In genomic region chr22:18001040-18001893, GRCh38 we compare ENCODE assay signal across 8 cellular contexts. TPM values are rescaled to one million over a fixed set of nuclear protein-coding genes. Genes with fewer than 3 reads are reported as not detected.
A peak's percentile ranks its signal among the peaks of the same experiment; 100 is the strongest.
DNase-seq lines count a peak whose midpoint lies in the region; ATAC-seq and TF ChIP-seq lines count a peak whose summit lies in the region.

No MANE protein-coding gene starts in this region.

- H3K36me3 Mint-ChIP-seq in Caco-2 (ENCODE audit: insufficient read depth, unreplicated experiment), result peaks cover 8% of the 10 kb centered on the region
- no peaks in the 10 kb centered on the region for H3K36me3 Mint-ChIP-seq in immature natural killer cell

- H3K9me3 Mint-ChIP-seq in Caco-2 (ENCODE audit: unreplicated experiment), result no peaks in the 10 kb centered on the region
- H3K9me3 Mint-ChIP-seq in immature natural killer cell, result peaks cover 0 to 5% (median 0%) of the 10 kb centered on the region in 6 donors

- H3K36me3 ChIP-seq in Caco-2 (ENCODE audit: control insufficient read depth, insufficient read depth, low read length), result no peaks in the 10 kb centered on the region
- no peaks in the 10 kb centered on the region for H3K36me3 ChIP-seq in skeletal muscle tissue (ENCODE audit: control insufficient read depth in 3 of 3, insufficient read depth in 3 of 3, low read length in 3 of 3)

- H3K27ac Mint-ChIP-seq in Caco-2 (ENCODE audit: unreplicated experiment) (peak overlapping the region; percentile 98), immature natural killer cell (peak overlapping the region; percentile 76 to 96 (median 88))

- peak overlapping the region; percentile 69 to 91 (median 90) for H3K9ac ChIP-seq in skeletal muscle tissue (ENCODE audit: low read depth in 1 of 3, low read length in 3 of 3)

- CTCF ChIA-PET in Caco-2 (lab: Charles Lee), result interaction anchor here (0.5 to 1.2 kb wide), 5 partner anchors 37 to 81 kb away, joined by 3 to 10 read pairs (median 4); no protein-coding TSS in a partner anchor

- peak overlapping the region; percentile 82 for H3K4me3 Mint-ChIP-seq in Caco-2 (ENCODE audit: unreplicated experiment)
- H3K4me3 Mint-ChIP-seq in immature natural killer cell, result peak overlapping the region; percentile 87 to 97 (median 95)

- H3K4me1 ChIP-seq in Caco-2 (peaks cover 3% of the 10 kb centered on the region; the same call in 1 of the 2 replicates), skeletal muscle tissue (ENCODE audit: control insufficient read depth in 3 of 3, insufficient read depth in 3 of 3, low read length in 3 of 3) (peaks cover 13 to 27% (median 20%) of the 10 kb centered on the region in 3 donors)

- peak; percentile 22 to 40 for TF ChIP-seq CTCF in Caco-2 (IDR thresholded peaks at IDR 0.05; ENCODE audit: insufficient read depth in 1 of 2, low read depth in 1 of 2, low read length in 1 of 2, severe bottlenecking in 1 of 2, unreplicated experiment in 1 of 2)

- H3K27me3 ChIP-seq in Caco-2 (replicated peaks; ENCODE audit: control insufficient read depth, insufficient read depth, low read length) (no peaks in the 10 kb centered on the region), skeletal muscle tissue (ENCODE audit: control insufficient read depth in 3 of 3, insufficient read depth in 3 of 3, low read length in 3 of 3) (no peaks in the 10 kb centered on the region)

- H3K9me3 ChIP-seq in Caco-2 (no peaks in the 10 kb centered on the region), skeletal muscle tissue (ENCODE audit: control insufficient read depth in 3 of 3, low read length in 3 of 3) (no peaks in the 10 kb centered on the region)

- POLR2A ChIA-PET in Caco-2 (lab: Charles Lee), result no interaction called here

- DNase-seq in Caco-2 (peak; percentile 91 to 95), NCI-H446 (lab: John Stamatoyannopoulos, UW) (peak; percentile 97 to 98), cerebellar nuclear complex (lab: John Stamatoyannopoulos, UW) (peak; percentile 60 to 95), immature natural killer cell (peak; percentile 70 to 76 (median 70))

- peaks cover 10% of the 10 kb centered on the region for H3K4me1 Mint-ChIP-seq in Caco-2 (ENCODE audit: low read depth, unreplicated experiment)
- peaks cover 40 to 41% of the 10 kb centered on the region in 2 donors for H3K4me1 Mint-ChIP-seq in immature natural killer cell

- peak; percentile 57 for ATAC-seq in HG02885 (IDR thresholded peaks at IDR 0.05; ENCODE audit: poor library complexity, unreplicated experiment)
- ATAC-seq in activated CD4-positive, CD25-positive, alpha-beta regulatory T cell treated with anti-CD3 and anti-CD28 coated beads, Interleukin-2, amount 50 U/mL, for 24 hours, result peak; percentile 88 to 89
- no peak for ATAC-seq in HG02840 (IDR thresholded peaks at IDR 0.05; ENCODE audit: low FRiP score, unreplicated experiment)

- intact Hi-C loops in Caco-2 (cut with micrococcal nuclease; ENCODE audit: unreplicated experiment), result loop anchor here (1.0 to 10.0 kb wide), 6 partner anchors 23 to 106 kb away; partner anchors contain the start of genes MICAL3 and PEX26

- H3K4me3 ChIP-seq in Caco-2 (ENCODE audit: low read depth, low read length), result peak overlapping the region; percentile 69
- H3K4me3 ChIP-seq in skeletal muscle tissue (ENCODE audit: low read length in 3 of 3), result peak overlapping the region; percentile 88 to 93 (median 91)

- H3K27ac ChIP-seq in skeletal muscle tissue (ENCODE audit: low read depth, low read length), result peak overlapping the region; percentile 91

- H3K27me3 Mint-ChIP-seq in Caco-2 (ENCODE audit: insufficient read depth, unreplicated experiment) (no peaks in the 10 kb centered on the region), immature natural killer cell (ENCODE audit: low read depth in 3 of 3) (peaks cover 6 to 21% (median 17%) of the 10 kb centered on the region in 3 donors)

- BruUV-seq in Caco-2 (replicated peaks; lab: Mats Ljungman, UMichigan), result no TSS peak

RNA-seq across cellular contexts. Expression of gene MICAL3, which starts 23.1 kb away (rescaled TPM):
- total RNA-seq in Caco-2 (2022) (65.6 and 74.0 TPM in 2 replicates), skeletal muscle tissue (20.9 TPM)
- 1 to 10 TPM in 2 of 3 donors, not detected in 1; 1.1 to 2.3 TPM for polyA plus RNA-seq in immature natural killer cell
